12 cellular contexts compared by ENCODE assay signal in the genomic region with DNA sequence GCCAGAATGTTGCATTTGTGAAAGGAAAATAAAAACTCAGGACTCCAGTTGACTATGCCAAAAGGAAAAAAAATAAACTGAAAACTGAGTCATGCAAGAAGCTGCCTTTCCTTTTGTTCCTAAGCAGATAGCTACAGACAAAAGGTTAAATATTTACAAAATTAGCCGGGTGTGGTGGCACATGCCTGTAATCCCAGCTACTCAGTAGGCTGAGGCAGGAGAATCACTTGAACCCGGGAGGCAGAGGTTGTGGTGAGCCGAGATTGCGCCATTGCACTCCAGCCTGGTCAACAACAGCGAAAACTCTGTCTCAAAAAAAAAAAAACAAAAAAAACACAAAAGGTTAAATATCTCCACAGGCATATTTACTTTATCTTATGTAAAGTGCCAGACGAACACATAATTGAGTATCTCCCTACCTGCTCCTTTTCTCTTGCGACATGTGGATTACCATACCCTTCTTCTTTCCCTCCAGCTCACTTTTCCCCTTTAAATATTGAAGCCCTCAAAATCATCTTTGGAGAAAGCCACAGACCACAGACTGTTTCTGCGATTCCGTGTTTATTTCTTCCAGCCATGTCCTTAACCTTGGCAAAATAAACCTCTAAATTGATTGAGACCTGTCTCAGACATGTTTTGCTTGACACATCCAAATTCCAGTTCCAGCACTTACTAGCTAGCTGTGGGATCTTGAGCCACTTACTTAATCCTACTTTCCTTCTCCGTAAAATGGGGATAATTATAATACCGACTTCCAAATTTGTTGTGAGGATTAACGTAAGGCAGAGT. TPM values are rescaled to one million over a fixed set of nuclear protein-coding genes. Genes with fewer than 3 reads are reported as not detected.
A peak's percentile ranks its signal among the peaks of the same experiment; 100 is the strongest.
DNase-seq lines count a peak whose midpoint lies in the region; ATAC-seq and TF ChIP-seq lines count a peak whose summit lies in the region.
"Had no signal": no experiment of that assay in that cellular context is flagged by ENCODE, and none has a peak within 500 bp of the region (broad histone marks: within the 10 kb centered on the region; RNA-seq: fewer than 3 reads in every experiment).

No MANE protein-coding gene starts in this region.

- H3K9me3 Mint-ChIP-seq in glutamatergic neuron (ENCODE audit: unreplicated experiment), result peaks cover 9% of the 10 kb centered on the region
- H3K9me3 Mint-ChIP-seq: activated CD8-positive, alpha-beta T cell treated with anti-CD3 and anti-CD28 coated beads for 36 hours had no signal

- DNase-seq in DMS53 treated with DMSO at 0.1 percent for 48 hours (lab: John Stamatoyannopoulos, UW; ENCODE audit: unreplicated experiment) (peak; percentile 57), amniotic epithelial cell (ENCODE audit: low read depth) (peak; percentile 57), glutamatergic neuron (no peak), renal cortical epithelial cell (ENCODE audit: low read depth) (peak; percentile 96), AG08395 (ENCODE audit: low spot score) (no peak)
- no peak for DNase-seq in stimulated activated CD4-positive, alpha-beta T cell treated with anti-CD3 and anti-CD28 coated beads, Interleukin-4, amount 100 ng/mL, for 4 hours
- DNase-seq in central memory CD4-positive, alpha-beta T cell, result no peak
- DNase-seq: activated CD8-positive, alpha-beta T cell treated with anti-CD3 and anti-CD28 coated beads for 36 hours; cerebellar nuclear complex; SIG-M5; stimulated activated naive CD4-positive, alpha-beta T cell had no signal

- H3K27ac Mint-ChIP-seq in glutamatergic neuron (ENCODE audit: unreplicated experiment), result peak overlapping the region; percentile 31

- H3K27me3 Mint-ChIP-seq in glutamatergic neuron (ENCODE audit: unreplicated experiment), result peaks cover 4% of the 10 kb centered on the region
- H3K27me3 Mint-ChIP-seq: activated CD8-positive, alpha-beta T cell treated with anti-CD3 and anti-CD28 coated beads for 36 hours had no signal

- H3K4me3 Mint-ChIP-seq in glutamatergic neuron (ENCODE audit: unreplicated experiment), result no peak overlapping the region
- H3K4me3 Mint-ChIP-seq: activated CD8-positive, alpha-beta T cell treated with anti-CD3 and anti-CD28 coated beads for 36 hours had no signal

- no peak for TF ChIP-seq CTCF in glutamatergic neuron (IDR thresholded peaks at IDR 0.05; ENCODE audit: partially characterized antibody, unreplicated experiment)

- no peak for ATAC-seq in GM21737 (IDR thresholded peaks at IDR 0.05; ENCODE audit: unreplicated experiment)
- ATAC-seq: activated CD8-positive, alpha-beta T cell treated with anti-CD3 and anti-CD28 coated beads for 36 hours had no signal

- H3K36me3 Mint-ChIP-seq in glutamatergic neuron (ENCODE audit: unreplicated experiment), result no peaks in the 10 kb centered on the region

- peaks cover 5% of the 10 kb centered on the region for H3K4me1 Mint-ChIP-seq in glutamatergic neuron (ENCODE audit: low read depth, unreplicated experiment)

RNA-seq across cellular contexts. Expression of gene SMPD1, which starts 2.3 kb away (rescaled TPM):
- total RNA-seq in glutamatergic neuron (ENCODE audit: unreplicated experiment) (38.5 TPM), renal cortical epithelial cell (8.0 and 38.8 TPM in 2 replicates)

RNA-seq across cellular contexts. Expression of gene APBB1, which starts 30.9 kb away (rescaled TPM):
- total RNA-seq in glutamatergic neuron (ENCODE audit: unreplicated experiment), result 142 TPM
- 16.7 and 50.4 TPM in 2 replicates for total RNA-seq in renal cortical epithelial cell

RNA-seq across cellular contexts. Expression of gene HPX, which starts 52.8 kb away (rescaled TPM):
- total RNA-seq in glutamatergic neuron (ENCODE audit: unreplicated experiment), result 9.6 TPM
- 0.20 TPM in 1 of 2 replicates, not detected in the other for total RNA-seq in renal cortical epithelial cell
- total RNA-seq: activated CD8-positive, alpha-beta T cell treated with anti-CD3 and anti-CD28 coated beads for 36 hours had no signal

Comparison
In these comparisons a context has a peak if more than half of its experiments do, and no peak if none do; other contexts are left out.
1. DNase-seq: peak in DMS53 treated with DMSO at 0.1 percent for 48 hours (single experiment), amniotic epithelial cell (single experiment) and renal cortical epithelial cell (single experiment); none in glutamatergic neuron (single experiment), stimulated activated CD4-positive, alpha-beta T cell treated with anti-CD3 and anti-CD28 coated beads, Interleukin-4, amount 100 ng/mL, for 4 hours (0 of 2), central memory CD4-positive, alpha-beta T cell (single experiment) and AG08395 (single experiment).